1 cellular context compared by ENCODE assay signal in genomic region chr7:304574-305409, GRCh38.
TF ChIP-seq lines count a peak whose summit lies in the region.

No MANE protein-coding gene starts in this region.

TF ChIP-seq in SK-N-SH, 30 proteins besides CTCF, POLR2A, EP300 and RAD21 (continued from another document):
- TF ChIP-seq REST (IDR thresholded peaks at IDR 0.05; ENCODE audit: low read depth, low read length) (no peak), IRF3 (IDR thresholded peaks at IDR 0.05; ENCODE audit: low read depth, low read length) (no peak), GATA2 (CRISPR knock-in tag; IDR thresholded peaks at IDR 0.05) (no peak), MEF2A (IDR thresholded peaks at IDR 0.05; ENCODE audit: borderline replicate concordance, low read depth) (no peak), NFIC (IDR thresholded peaks at IDR 0.05; ENCODE audit: borderline replicate concordance) (no peak)
